ENCODE assay signal across 10 cellular contexts in genomic region chr7:37342170-37342569, GRCh38.
DNase-seq lines count a peak whose midpoint lies in the region; ATAC-seq and TF ChIP-seq lines count a peak whose summit lies in the region.
"Had no signal": no experiment of that assay in that cellular context is flagged by ENCODE, and none has a peak within 500 bp of the region (broad histone marks: within the 10 kb centered on the region; RNA-seq: fewer than 3 reads in every experiment).

No MANE protein-coding gene starts in this region.

- peaks cover 0 to 15% (median 11%) of the 10 kb centered on the region in 11 experiments; a peak in 11 of 22 replicates for H3K9me3 ChIP-seq in BLaER1 treated with 17β-estradiol and CSF1 and Interleukin-3, amounts not matched to agents 10 nM and 100 nM (replicated peaks in 1 of 11)
- no peaks in the 10 kb centered on the region for H3K9me3 ChIP-seq in naive thymus-derived CD4-positive, alpha-beta T cell (ENCODE audit: control insufficient read depth in 2 of 3, low read length in 3 of 3)
- H3K9me3 ChIP-seq in ascending aorta: no peaks in the 10 kb centered on the region

- H3K9ac ChIP-seq in BLaER1 treated with 17β-estradiol and CSF1 and Interleukin-3, amounts not matched to agents 10 nM and 100 nM: peak overlapping the region; percentile 70 to 87 (median 80)

- intact Hi-C loops in naive thymus-derived CD4-positive, alpha-beta T cell (cut with micrococcal nuclease): loop anchor here (1.0 to 10.0 kb wide), 11 partner anchors 11 to 1647 kb away; partner anchors contain the start of genes EEPD1 (in 1 of the 2) and HERPUD2 (in 1 of the 2)
- intact Hi-C loops in ascending aorta (cut with DNase I): no loop called here

- peaks cover 64% of the 10 kb centered on the region for H3K4me1 Mint-ChIP-seq in activated CD8-positive, alpha-beta T cell treated with anti-CD3 and anti-CD28 coated beads, Interleukin-2, amount 10 ng/mL, durations not matched to agents 7 days and 5 days (ENCODE audit: low read depth)
- peaks cover 34 to 94% (median 72%) of the 10 kb centered on the region in 7 donors for H3K4me1 Mint-ChIP-seq in naive thymus-derived CD4-positive, alpha-beta T cell

- H3K27me3 ChIP-seq in BLaER1 treated with 17β-estradiol and CSF1 and Interleukin-3, amounts not matched to agents 10 nM and 100 nM: no peaks in the 10 kb centered on the region
- H3K27me3 ChIP-seq in HL-60 (ENCODE audit: insufficient read depth, poor library complexity, severe bottlenecking) (no peaks in the 10 kb centered on the region), ascending aorta (no peaks in the 10 kb centered on the region)
- no peaks in the 10 kb centered on the region for H3K27me3 ChIP-seq in naive thymus-derived CD4-positive, alpha-beta T cell (ENCODE audit: control insufficient read depth in 2 of 2, insufficient read depth in 2 of 2, low read length in 2 of 2)
- H3K27me3 ChIP-seq: hepatocyte had no signal

- POLR2A ChIA-PET in activated CD8-positive, alpha-beta T cell treated with anti-CD3 and anti-CD28 coated beads, Interleukin-2, amount 10 ng/mL, durations not matched to agents 7 days and 5 days (lab: Charles Lee): interaction anchor here (0.6 to 3.1 kb wide), 6 partner anchors 9 to 1538 kb away, joined by 3 to 21 read pairs (median 5); no protein-coding TSS in a partner anchor
- POLR2A ChIA-PET in naive thymus-derived CD4-positive, alpha-beta T cell (lab: Charles Lee): interaction anchor here (0.7 to 6.1 kb wide), 6 partner anchors 9 to 107 kb away, joined by 3 to 48 read pairs (median 4); partner anchors contain the start of gene ELMO1

- ATAC-seq in activated CD8-positive, alpha-beta T cell treated with anti-CD3 and anti-CD28 coated beads, Interleukin-2, amount 10 ng/mL, durations not matched to agents 7 days and 5 days: peak; percentile 3
- ATAC-seq in naive thymus-derived CD4-positive, alpha-beta T cell: no peak
- no peak for ATAC-seq in HG03460 (IDR thresholded peaks at IDR 0.05; ENCODE audit: unreplicated experiment)
- no peak for ATAC-seq in GM21619 (IDR thresholded peaks at IDR 0.05; ENCODE audit: unreplicated experiment)

- peaks cover 5 to 32% (median 21%) of the 10 kb centered on the region in 11 experiments; a peak in 21 of 22 replicates for H3K36me3 ChIP-seq in BLaER1 treated with 17β-estradiol and CSF1 and Interleukin-3, amounts not matched to agents 10 nM and 100 nM
- H3K36me3 ChIP-seq in naive thymus-derived CD4-positive, alpha-beta T cell (ENCODE audit: control insufficient read depth in 2 of 3, insufficient read depth in 3 of 3, low read length in 3 of 3): peaks cover 0 to 16% (median 0%) of the 10 kb centered on the region in 3 experiments
- H3K36me3 ChIP-seq in ascending aorta: no peaks in the 10 kb centered on the region

- H3K4me2 ChIP-seq in BLaER1 treated with 17β-estradiol and CSF1 and Interleukin-3, amounts not matched to agents 10 nM and 100 nM: peak overlapping the region; percentile 77 to 95 (median 87)
- H3K4me2 ChIP-seq: hepatocyte had no signal

- peak overlapping the region; percentile 50 to 74 (median 67) for H3K4me3 ChIP-seq in BLaER1 treated with 17β-estradiol and CSF1 and Interleukin-3, amounts not matched to agents 10 nM and 100 nM
- peak overlapping the region; percentile 67 for H3K4me3 ChIP-seq in HL-60 (replicated peaks; ENCODE audit: insufficient read depth, low read length)
- H3K4me3 ChIP-seq in naive thymus-derived CD4-positive, alpha-beta T cell (ENCODE audit: low read length): peak overlapping the region; percentile 55
- peak overlapping the region in 1 of 2 donors; percentile 11 for H3K4me3 ChIP-seq in ascending aorta
- H3K4me3 ChIP-seq: hepatocyte had no signal

- TF ChIP-seq CTCF in HL-60 (IDR thresholded peaks at IDR 0.05; ENCODE audit: insufficient read depth, low read length) (no peak), ascending aorta (IDR thresholded peaks at IDR 0.05) (no peak)

- no peaks in the 10 kb centered on the region for H3K27me3 Mint-ChIP-seq in activated CD8-positive, alpha-beta T cell treated with anti-CD3 and anti-CD28 coated beads, Interleukin-2, amount 10 ng/mL, durations not matched to agents 7 days and 5 days (ENCODE audit: low read depth)
- H3K27me3 Mint-ChIP-seq in naive thymus-derived CD4-positive, alpha-beta T cell: no peaks in the 10 kb centered on the region

- peak overlapping the region; percentile 98 for H3K4me3 Mint-ChIP-seq in activated CD8-positive, alpha-beta T cell treated with anti-CD3 and anti-CD28 coated beads, Interleukin-2, amount 10 ng/mL, durations not matched to agents 7 days and 5 days
- peak overlapping the region; percentile 78 to 98 (median 88) for H3K4me3 Mint-ChIP-seq in naive thymus-derived CD4-positive, alpha-beta T cell

- peak overlapping the region; percentile 99 for H3K27ac Mint-ChIP-seq in activated CD8-positive, alpha-beta T cell treated with anti-CD3 and anti-CD28 coated beads, Interleukin-2, amount 10 ng/mL, durations not matched to agents 7 days and 5 days
- peak overlapping the region; percentile 92 to 99 (median 95) for H3K27ac Mint-ChIP-seq in naive thymus-derived CD4-positive, alpha-beta T cell

- peak overlapping the region; percentile 58 to 92 (median 89) for H3K27ac ChIP-seq in BLaER1 treated with 17β-estradiol and CSF1 and Interleukin-3, amounts not matched to agents 10 nM and 100 nM
- H3K27ac ChIP-seq in HL-60 (replicated peaks) (peak overlapping the region; percentile 93), ascending aorta (no peak overlapping the region)
- H3K27ac ChIP-seq in naive thymus-derived CD4-positive, alpha-beta T cell (ENCODE audit: low read depth, low read length): peak overlapping the region; percentile 69
- H3K27ac ChIP-seq: hepatocyte had no signal

- H4K20me1 ChIP-seq in BLaER1 treated with 17β-estradiol and CSF1 and Interleukin-3, amounts not matched to agents 10 nM and 100 nM: peaks cover 0 to 29% (median 0%) of the 10 kb centered on the region in 11 experiments; a peak in 5 of 22 replicates

- DNase-seq in HL-60 (ENCODE audit: low read depth in 1 of 2, low spot score in 1 of 2) (peak in 1 of 2 experiments; percentile 40), ascending aorta (ENCODE audit: low spot score in 2 of 2) (no peak), HT-29 (ENCODE audit: low spot score) (no peak)
- no peak for DNase-seq in activated CD8-positive, alpha-beta T cell treated with anti-CD3 and anti-CD28 coated beads, Interleukin-2, amount 10 ng/mL, durations not matched to agents 7 days and 5 days
- no peak for DNase-seq in naive thymus-derived CD4-positive, alpha-beta T cell
- DNase-seq: NCI-H526 treated with DMSO at 0.1 percent for 48 hours had no signal

- H3K9me3 Mint-ChIP-seq in activated CD8-positive, alpha-beta T cell treated with anti-CD3 and anti-CD28 coated beads, Interleukin-2, amount 10 ng/mL, durations not matched to agents 7 days and 5 days (ENCODE audit: insufficient read depth): no peaks in the 10 kb centered on the region
- no peaks in the 10 kb centered on the region for H3K9me3 Mint-ChIP-seq in naive thymus-derived CD4-positive, alpha-beta T cell

- peaks cover 40 to 64% (median 57%) of the 10 kb centered on the region in 10 experiments for H3K4me1 ChIP-seq in BLaER1 treated with 17β-estradiol and CSF1 and Interleukin-3, amounts not matched to agents 10 nM and 100 nM
- peaks cover 17 to 45% of the 10 kb centered on the region in 2 donors for H3K4me1 ChIP-seq in naive thymus-derived CD4-positive, alpha-beta T cell (ENCODE audit: control insufficient read depth in 2 of 2, insufficient read depth in 2 of 2, low read length in 2 of 2)
- no peaks in the 10 kb centered on the region for H3K4me1 ChIP-seq in ascending aorta

- H3K36me3 Mint-ChIP-seq in activated CD8-positive, alpha-beta T cell treated with anti-CD3 and anti-CD28 coated beads, Interleukin-2, amount 10 ng/mL, durations not matched to agents 7 days and 5 days (ENCODE audit: low read depth): peaks cover 44% of the 10 kb centered on the region
- H3K36me3 Mint-ChIP-seq in naive thymus-derived CD4-positive, alpha-beta T cell: peaks cover 12 to 40% (median 24%) of the 10 kb centered on the region in 5 donors

- CTCF ChIA-PET in activated CD8-positive, alpha-beta T cell treated with anti-CD3 and anti-CD28 coated beads, Interleukin-2, amount 10 ng/mL, durations not matched to agents 7 days and 5 days (lab: Charles Lee): interaction anchor here (0.6 to 5.3 kb wide), 10 partner anchors 9 to 492 kb away, joined by 3 to 35 read pairs (median 8); partner anchors contain the start of gene ELMO1
- CTCF ChIA-PET in naive thymus-derived CD4-positive, alpha-beta T cell (lab: Charles Lee): interaction anchor here (0.7 to 1.7 kb wide), 8 partner anchors 9 to 106 kb away, joined by 3 to 8 read pairs (median 3); no protein-coding TSS in a partner anchor

Comparison
In these comparisons a context has a peak if more than half of its experiments do, and no peak if none do; other contexts are left out.
1. H3K27ac ChIP-seq: peak in BLaER1 treated with 17β-estradiol and CSF1 and Interleukin-3, amounts not matched to agents 10 nM and 100 nM (11 of 11), HL-60 (single experiment) and naive thymus-derived CD4-positive, alpha-beta T cell (single experiment); none in ascending aorta (0 of 2).